In the genomic region with DNA sequence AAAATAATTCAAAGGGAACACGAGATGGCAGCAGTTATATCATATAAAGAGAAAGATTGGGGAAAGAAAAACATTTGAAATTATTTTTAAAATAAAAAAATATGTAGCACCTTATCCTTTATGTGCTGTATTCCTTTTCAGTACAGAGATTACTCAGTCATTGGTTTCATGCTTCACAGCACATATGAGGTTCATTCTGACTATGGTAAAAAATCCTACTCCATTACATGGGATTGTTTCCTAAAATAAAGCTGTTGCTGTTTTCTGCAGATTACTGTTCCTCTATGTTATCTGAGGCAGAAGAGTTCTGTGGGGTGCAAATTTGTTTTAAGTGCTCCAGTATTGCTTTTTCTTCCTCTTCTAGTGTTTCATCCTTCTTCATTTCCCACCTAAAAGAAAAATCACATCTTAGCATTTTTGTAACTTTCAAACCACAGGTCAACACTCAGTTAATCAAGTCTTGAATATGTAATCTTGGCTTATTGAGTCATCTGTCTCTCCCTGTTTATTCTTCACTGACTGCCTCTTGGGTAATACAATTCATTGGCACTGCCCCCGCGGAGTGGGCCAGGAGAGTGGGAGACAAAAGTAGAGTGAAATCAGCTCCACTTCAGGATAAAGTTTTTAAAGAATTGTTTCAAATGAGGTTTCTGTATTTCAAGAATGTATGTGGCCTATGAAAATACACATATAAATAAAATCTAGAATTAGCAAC, we compare ENCODE assay signal across 18 cellular contexts.
A peak's percentile ranks its signal among the peaks of the same experiment; 100 is the strongest.
DNase-seq lines count a peak whose midpoint lies in the region; ATAC-seq and TF ChIP-seq lines count a peak whose summit lies in the region.
"Had no signal": no experiment of that assay in that cellular context is flagged by ENCODE, and none has a peak within 500 bp of the region (broad histone marks: within the 10 kb centered on the region; RNA-seq: fewer than 3 reads in every experiment).

No MANE protein-coding gene starts in this region.

- no peak for TF ChIP-seq CTCF in fibroblast of pulmonary artery (IDR thresholded peaks at IDR 0.05; ENCODE audit: low read length, missing control alignments)

- peaks cover 0 to 4% of the 10 kb centered on the region in 2 donors for H3K27me3 Mint-ChIP-seq in stimulated activated naive B cell treated with anti-CD40 and anti-IgM and Interleukin-4, amounts not matched to agents 10 μg/mL and 1 μg/mL and 100 μg/mL, for 72 hours
- H3K27me3 Mint-ChIP-seq: activated naive CD8-positive, alpha-beta T cell had no signal

- peaks cover 5% of the 10 kb centered on the region in 2 donors for H3K4me1 Mint-ChIP-seq in stimulated activated naive B cell treated with anti-CD40 and anti-IgM and Interleukin-4, amounts not matched to agents 10 μg/mL and 1 μg/mL and 100 μg/mL, for 72 hours
- H3K4me1 Mint-ChIP-seq: natural killer cell had no signal

- H3K27ac Mint-ChIP-seq in stimulated activated naive B cell treated with anti-CD40 and anti-IgM and Interleukin-4, amounts not matched to agents 10 μg/mL and 1 μg/mL and 100 μg/mL, for 72 hours: no peak overlapping the region
- H3K27ac Mint-ChIP-seq: activated naive CD8-positive, alpha-beta T cell; natural killer cell had no signal

- no peaks in the 10 kb centered on the region for H3K36me3 Mint-ChIP-seq in stimulated activated naive B cell treated with anti-CD40 and anti-IgM and Interleukin-4, amounts not matched to agents 10 μg/mL and 1 μg/mL and 100 μg/mL, for 72 hours
- H3K36me3 Mint-ChIP-seq: natural killer cell had no signal

- H3K9me3 Mint-ChIP-seq in stimulated activated naive B cell treated with anti-CD40 and anti-IgM and Interleukin-4, amounts not matched to agents 10 μg/mL and 1 μg/mL and 100 μg/mL, for 72 hours: peaks cover 0 to 4% of the 10 kb centered on the region in 2 donors

- H3K4me3 Mint-ChIP-seq in stimulated activated naive B cell treated with anti-CD40 and anti-IgM and Interleukin-4, amounts not matched to agents 10 μg/mL and 1 μg/mL and 100 μg/mL, for 72 hours: no peak overlapping the region
- H3K4me3 Mint-ChIP-seq: activated naive CD8-positive, alpha-beta T cell; H9; natural killer cell had no signal

- ATAC-seq in GM18519 (IDR thresholded peaks at IDR 0.05; ENCODE audit: low FRiP score, unreplicated experiment) (peak; percentile 34), GM18873 (IDR thresholded peaks at IDR 0.05; ENCODE audit: low FRiP score, unreplicated experiment) (no peak)
- ATAC-seq in stimulated activated naive B cell treated with anti-CD40 and anti-IgM and Interleukin-4, amounts not matched to agents 10 μg/mL and 1 μg/mL and 100 μg/mL, for 72 hours (replicated peaks): peak; percentile 48 to 61
- ATAC-seq: natural killer cell, Panc1 had no signal

- DNase-seq in OCI-M1 (lab: John Stamatoyannopoulos, UW) (peak; percentile 3), fibroblast of pulmonary artery (ENCODE audit: low read depth) (peak; percentile 27), NCI-H2029 treated with DMSO at 0.1 percent for 48 hours (lab: John Stamatoyannopoulos, UW) (no peak), UCSD-AML1 (lab: John Stamatoyannopoulos, UW; ENCODE audit: unreplicated experiment) (no peak)
- DNase-seq in stimulated activated naive B cell treated with anti-CD40 and anti-IgM and Interleukin-4, amounts not matched to agents 10 μg/mL and 1 μg/mL and 100 μg/mL, for 72 hours: no peak
- DNase-seq: cerebellar nuclear complex; H9; natural killer cell; NCI-H146; NCI-H510A; stimulated activated CD8-positive, alpha-beta memory T cell treated with anti-CD3 and anti-CD28 coated beads, Interleukin-4, amount 100 ng/mL, for 48 hours; SW 1271 had no signal

- H3K4me3 ChIP-seq in fibroblast of pulmonary artery (replicated peaks; ENCODE audit: low read depth, low read length): no peak overlapping the region
- H3K4me3 ChIP-seq: right atrium auricular region, tibial artery had no signal

Comparison
In these comparisons a context has a peak if more than half of its experiments do, and no peak if none do; other contexts are left out.
1. DNase-seq: peak in OCI-M1 (single experiment) and fibroblast of pulmonary artery (single experiment); none in stimulated activated naive B cell treated with anti-CD40 and anti-IgM and Interleukin-4, amounts not matched to agents 10 μg/mL and 1 μg/mL and 100 μg/mL, for 72 hours (single experiment), NCI-H2029 treated with DMSO at 0.1 percent for 48 hours (single experiment) and UCSD-AML1 (single experiment).